In genomic region chr19:34962945-34963530, GRCh38 we compare ENCODE assay signal across 1 cellular context.
TF ChIP-seq lines count a peak whose summit lies in the region.

No MANE protein-coding gene starts in this region.

TF ChIP-seq in HepG2, 621 proteins besides CTCF, POLR2A, EP300 and RAD21 (continued from another document):
- TF ChIP-seq ZBTB44 (CRISPR knock-in tag; IDR thresholded peaks at IDR 0.05) = no peak
TF ChIP-seq in HepG2: peak in this region for 25.
